ENCODE assay signal across 8 cellular contexts in the genomic region with DNA sequence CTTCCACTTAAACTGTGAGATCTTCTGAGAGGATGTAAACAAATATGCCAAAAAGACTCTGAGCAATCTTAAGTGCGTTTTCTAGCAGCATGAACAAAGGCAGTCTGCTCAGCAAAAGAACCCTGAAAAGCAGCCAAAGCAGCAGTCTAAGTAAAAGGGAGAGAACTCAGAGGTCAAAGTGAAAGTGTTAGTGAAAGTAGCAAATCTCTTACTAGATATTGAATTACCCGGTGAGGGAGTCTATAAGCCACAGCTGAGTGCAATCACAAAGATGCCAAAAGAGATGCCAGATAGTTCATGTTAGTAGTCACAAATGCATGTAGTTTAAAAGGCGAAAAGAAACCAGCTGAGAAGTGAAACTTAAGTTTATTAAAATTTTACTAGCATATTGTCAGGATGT. TPM values are rescaled to one million over a fixed set of nuclear protein-coding genes. Genes with fewer than 3 reads are reported as not detected.
A peak's percentile ranks its signal among the peaks of the same experiment; 100 is the strongest.
DNase-seq lines count a peak whose midpoint lies in the region; ATAC-seq, FAIRE-seq and TF ChIP-seq lines count a peak whose summit lies in the region.

No MANE protein-coding gene starts in this region.

- peak; percentile 84 for FAIRE-seq in GM12892 (lab: Jason Lieb, UNC)

- in situ Hi-C loops in KBM-7 (cut with MboI; ENCODE audit: low pct_unique_long_range_greater_than_20kb, low sequenced_read_pairs): no loop called here

- TF ChIP-seq CTCF in fibroblast of pulmonary artery (IDR thresholded peaks at IDR 0.05; ENCODE audit: low read length, missing control alignments): no peak

- DNase-seq in GM12892 (ENCODE audit: insufficient read length) (peak; percentile 11), fibroblast of pulmonary artery (ENCODE audit: low read depth) (peak; percentile 51), KBM-7 (no peak), COLO829 (ENCODE audit: low spot score) (no peak), NCI-H2029 (lab: John Stamatoyannopoulos, UW) (no peak), NCI-H187 (lab: John Stamatoyannopoulos, UW) (no peak)

- H3K4me3 ChIP-seq in fibroblast of pulmonary artery (replicated peaks; ENCODE audit: low read depth, low read length): peak overlapping the region; percentile 13

- no peak for TF ChIP-seq POLR2A in GM12892 (IDR thresholded peaks at IDR 0.05; ENCODE audit: low read depth, low read length)

- peak; percentile 98 for ATAC-seq in GM21381 (IDR thresholded peaks at IDR 0.05; ENCODE audit: unreplicated experiment)
- ATAC-seq in HG03520 (IDR thresholded peaks at IDR 0.05; ENCODE audit: unreplicated experiment): peak; percentile 99

RNA-seq across cellular contexts. Expression of gene GNRHR, which starts 7.9 kb away (rescaled TPM):
- 0.23 TPM for polyA plus RNA-seq in GM12892 (2012; ENCODE audit: missing spikeins)

Comparison
In these comparisons a context has a peak if more than half of its experiments do, and no peak if none do; other contexts are left out.
1. DNase-seq: peak in GM12892 (single experiment) and fibroblast of pulmonary artery (single experiment); none in KBM-7 (single experiment), COLO829 (single experiment), NCI-H2029 (single experiment) and NCI-H187 (0 of 2).